In the genomic region with DNA sequence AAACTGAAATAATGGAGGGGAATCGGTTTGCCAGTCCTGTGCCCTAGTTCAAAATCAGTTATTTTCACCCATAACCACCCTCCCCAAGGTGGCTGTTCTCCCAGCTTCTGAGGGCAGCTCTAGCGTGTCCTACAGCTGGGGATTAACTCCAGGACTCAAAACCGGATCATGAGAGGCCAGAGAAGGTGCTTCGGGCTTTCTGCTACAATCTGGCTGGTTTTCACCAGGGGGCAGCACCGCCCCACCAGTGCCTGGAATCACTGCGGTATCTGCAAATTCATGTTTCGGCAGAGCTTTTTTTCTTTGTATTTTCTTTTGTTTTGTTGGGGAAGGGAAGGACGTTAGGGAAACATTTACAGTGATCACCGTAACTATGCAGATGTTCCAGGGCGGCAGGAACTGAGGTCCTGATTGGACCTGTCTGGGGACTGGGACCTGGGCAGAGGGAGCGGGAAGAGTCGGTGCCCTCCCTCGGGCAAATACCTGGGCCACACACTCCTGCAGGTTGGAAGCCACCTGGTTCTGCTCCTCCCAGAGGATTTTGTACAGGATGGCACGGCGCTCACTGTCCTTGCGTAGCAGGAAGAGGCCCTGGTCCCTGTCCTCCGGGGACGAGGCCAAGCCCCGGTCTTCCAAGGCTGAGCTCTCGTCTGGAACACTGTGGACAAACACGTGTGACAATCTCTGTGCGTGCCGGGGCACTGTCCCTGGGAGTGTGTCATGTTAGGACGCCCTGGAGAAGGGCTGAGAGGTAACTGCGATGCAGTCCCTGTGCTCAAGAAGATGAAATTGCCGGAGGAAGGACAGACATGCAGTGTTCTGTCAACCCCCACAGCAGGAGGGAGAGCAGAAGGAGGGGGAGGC, we compare ENCODE assay signal across 1 cellular context.
TF ChIP-seq lines count a peak whose summit lies in the region.

No MANE protein-coding gene starts in this region.

TF ChIP-seq in HepG2, 621 proteins besides CTCF, POLR2A, EP300 and RAD21 (continued from another document):
- TF ChIP-seq NPAS2 (CRISPR knock-in tag; IDR thresholded peaks at IDR 0.05; ENCODE audit: borderline replicate concordance) (no peak), KDM6A (CRISPR knock-in tag; IDR thresholded peaks at IDR 0.05; ENCODE audit: low read depth) (no peak), GATA4 (IDR thresholded peaks at IDR 0.05; ENCODE audit: borderline replicate concordance, low read depth) (no peak), ZBTB38 (CRISPR knock-in tag; IDR thresholded peaks at IDR 0.05) (peak; percentile 76; the same call in 1 of the 2 replicates), ZNF326 (CRISPR knock-in tag; IDR thresholded peaks at IDR 0.05; ENCODE audit: borderline replicate concordance) (no peak)
